In genomic region chr3:43770426-43771103, GRCh38 we compare ENCODE assay signal across 9 cellular contexts.
DNase-seq lines count a peak whose midpoint lies in the region; ATAC-seq and TF ChIP-seq lines count a peak whose summit lies in the region.
"Had no signal": no experiment of that assay in that cellular context is flagged by ENCODE, and none has a peak within 500 bp of the region (broad histone marks: within the 10 kb centered on the region; RNA-seq: fewer than 3 reads in every experiment).

No MANE protein-coding gene starts in this region.

- H3K4me1 Mint-ChIP-seq in activated CD4-positive, alpha-beta memory T cell treated with anti-CD3 and anti-CD28 coated beads, Interleukin-2, amount 10 ng/mL, durations not matched to agents 7 days and 5 days = peaks cover 21% of the 10 kb centered on the region

- peak overlapping the region; percentile 50 to 86 (median 77) for H3K27ac ChIP-seq in gastroesophageal sphincter
- H3K27ac ChIP-seq in skin epidermis = peak overlapping the region in 17 of 21 experiments; percentile 3 to 83 (median 67)
- H3K27ac ChIP-seq: 22Rv1 had no signal

- ATAC-seq in gastroesophageal sphincter (peak; percentile 34), GM18511 (IDR thresholded peaks at IDR 0.05; ENCODE audit: unreplicated experiment) (no peak)

- WGBS in gastroesophageal sphincter (ENCODE audit: low coverage in 1 of 2), 2 donors = 4 to 10% methylated on average over 3 to 4 of the region's 11 CpGs

- POLR2A ChIA-PET in activated CD4-positive, alpha-beta memory T cell treated with anti-CD3 and anti-CD28 coated beads, Interleukin-2, amount 10 ng/mL, durations not matched to agents 7 days and 5 days (lab: Charles Lee) = no interaction called here

- no peak for TF ChIP-seq POLR2A in gastroesophageal sphincter (IDR thresholded peaks at IDR 0.05)

- no peak overlapping the region for H3K4me3 ChIP-seq in gastroesophageal sphincter
- H3K4me3 ChIP-seq in skin epidermis = no peak overlapping the region

- TF ChIP-seq EP300 in gastroesophageal sphincter (IDR thresholded peaks at IDR 0.05) = no peak

- H3K4me1 ChIP-seq in gastroesophageal sphincter = peaks cover 5 to 60% (median 27%) of the 10 kb centered on the region in 3 donors

- H3K9me3 Mint-ChIP-seq in activated CD4-positive, alpha-beta memory T cell treated with anti-CD3 and anti-CD28 coated beads, Interleukin-2, amount 10 ng/mL, durations not matched to agents 7 days and 5 days = no peaks in the 10 kb centered on the region

- H3K36me3 ChIP-seq in gastroesophageal sphincter = no peaks in the 10 kb centered on the region

- DNase-seq in DMS 273 (lab: John Stamatoyannopoulos, UW; ENCODE audit: unreplicated experiment) = peak; percentile 42
- DNase-seq in DMS 273 treated with DMSO at 0.1 percent for 48 hours (lab: John Stamatoyannopoulos, UW) = no peak
- peak; percentile 26 for DNase-seq in activated CD4-positive, alpha-beta memory T cell treated with anti-CD3 and anti-CD28 coated beads, Interleukin-2, amount 10 ng/mL, durations not matched to agents 7 days and 5 days
- DNase-seq in SKM-1 treated with dmso at 0.1 percent for 144 hours (lab: John Stamatoyannopoulos, UW; ENCODE audit: unreplicated experiment) = no peak
- DNase-seq in HPDE6-E6E7 (ENCODE audit: extremely low spot score) = no peak

- CTCF ChIA-PET in activated CD4-positive, alpha-beta memory T cell treated with anti-CD3 and anti-CD28 coated beads, Interleukin-2, amount 10 ng/mL, durations not matched to agents 7 days and 5 days (lab: Charles Lee) = interaction anchor here (0.6 to 1.2 kb wide), 4 partner anchors 40 to 484 kb away, joined by 3 to 4 read pairs (median 3); no protein-coding TSS in a partner anchor

- H3K36me3 Mint-ChIP-seq in activated CD4-positive, alpha-beta memory T cell treated with anti-CD3 and anti-CD28 coated beads, Interleukin-2, amount 10 ng/mL, durations not matched to agents 7 days and 5 days (ENCODE audit: low read depth) = no peaks in the 10 kb centered on the region

- no peaks in the 10 kb centered on the region for H3K27me3 ChIP-seq in gastroesophageal sphincter

- H3K27ac Mint-ChIP-seq in activated CD4-positive, alpha-beta memory T cell treated with anti-CD3 and anti-CD28 coated beads, Interleukin-2, amount 10 ng/mL, durations not matched to agents 7 days and 5 days = peak overlapping the region; percentile 42

- no peaks in the 10 kb centered on the region for H3K9me3 ChIP-seq in gastroesophageal sphincter

- H3K27me3 Mint-ChIP-seq in activated CD4-positive, alpha-beta memory T cell treated with anti-CD3 and anti-CD28 coated beads, Interleukin-2, amount 10 ng/mL, durations not matched to agents 7 days and 5 days = peaks cover 9% of the 10 kb centered on the region

- no peak overlapping the region for H3K4me3 Mint-ChIP-seq in activated CD4-positive, alpha-beta memory T cell treated with anti-CD3 and anti-CD28 coated beads, Interleukin-2, amount 10 ng/mL, durations not matched to agents 7 days and 5 days

- no peak for TF ChIP-seq CTCF in gastroesophageal sphincter (IDR thresholded peaks at IDR 0.05)

Comparison
In these comparisons a context has a peak if more than half of its experiments do, and no peak if none do; other contexts are left out.
1. DNase-seq: peak in DMS 273 (single experiment) and activated CD4-positive, alpha-beta memory T cell treated with anti-CD3 and anti-CD28 coated beads, Interleukin-2, amount 10 ng/mL, durations not matched to agents 7 days and 5 days (single experiment); none in DMS 273 treated with DMSO at 0.1 percent for 48 hours (single experiment), SKM-1 treated with dmso at 0.1 percent for 144 hours (single experiment) and HPDE6-E6E7 (single experiment).